ENCODE assay signal across 23 cellular contexts in genomic region chr9:84970432-84970831, GRCh38.
DNase-seq lines count a peak whose midpoint lies in the region; ATAC-seq, FAIRE-seq and TF ChIP-seq lines count a peak whose summit lies in the region.
"Had no signal": no experiment of that assay in that cellular context is flagged by ENCODE, and none has a peak within 500 bp of the region (broad histone marks: within the 10 kb centered on the region; RNA-seq: fewer than 3 reads in every experiment).

No MANE protein-coding gene starts in this region.

- H3K4me2 ChIP-seq in PC-3 (ENCODE audit: low read length): no peak overlapping the region
- H3K4me2 ChIP-seq: BLaER1 treated with 17β-estradiol and CSF1 and Interleukin-3, amounts not matched to agents 10 nM and 100 nM had no signal

- peak; percentile 5 for DNase-seq in EH (ENCODE audit: low read depth)
- DNase-seq in PC-3: peak; percentile 10
- peak; percentile 41 for DNase-seq in renal cortical epithelial cell (ENCODE audit: low read depth)
- DNase-seq in GM12891 (ENCODE audit: insufficient read length, low spot score): no peak
- DNase-seq in stimulated activated CD4-positive, alpha-beta T cell treated with anti-CD3 and anti-CD28 coated beads, Interleukin-12 subunit alpha, Interleukin-12 subunit beta, amount 100 ng/mL, for 4 hours: no peak
- no peak for DNase-seq in NCI-H82 (lab: John Stamatoyannopoulos, UW)
- no peak for DNase-seq in HuH-7 (ENCODE audit: low spot score)
- DNase-seq: activated CD4-positive, alpha-beta T cell treated with anti-CD3 and anti-CD28 coated beads for 1 hour; activated naive CD4-positive, alpha-beta T cell treated with Interleukin-2 at 50 U/mL for 16 hours; activated T-cell treated with anti-CD3 and anti-CD28 coated beads, Interleukin-2, amount 50 U/mL, for 4 hours; erythroblast; KG1; kidney; naive thymus-derived CD8-positive, alpha-beta T cell; NCI-H1048; NCI-H187 treated with DMSO at 0.1 percent for 48 hours; NCI-H2227 treated with DMSO at 0.1 percent for 48 hours; NCI-H774; SHP77 treated with DMSO at 0.1 percent for 48 hours; stimulated activated naive CD8-positive, alpha-beta T cell treated with anti-CD3 and anti-CD28 coated beads, Interleukin-15, amount 100 ng/mL, for 72 hours; SW 1271 had no signal

- no peak for TF ChIP-seq POLR2A in GM12891 (IDR thresholded peaks at IDR 0.05; ENCODE audit: low read depth, low read length)

- no peaks in the 10 kb centered on the region for H4K20me1 ChIP-seq in PC-3 (ENCODE audit: low read length)
- H4K20me1 ChIP-seq: BLaER1 treated with 17β-estradiol and CSF1 and Interleukin-3, amounts not matched to agents 10 nM and 100 nM had no signal

- intact Hi-C loops in PC-3 (cut with micrococcal nuclease): no loop called here

- POLR2A ChIA-PET in PC-3 (lab: Charles Lee; ENCODE audit: unreplicated experiment): no interaction called here

- H3K9ac ChIP-seq in PC-3 (ENCODE audit: low read length): no peak overlapping the region
- H3K9ac ChIP-seq: BLaER1 treated with 17β-estradiol and CSF1 and Interleukin-3, amounts not matched to agents 10 nM and 100 nM had no signal

- TF ChIP-seq CTCF in PC-3 (conservative IDR thresholded peaks at IDR 0.05; ENCODE audit: low read depth, low read length): no peak

- H3K4me3 ChIP-seq in PC-3 (ENCODE audit: low read length): no peak overlapping the region
- H3K4me3 ChIP-seq: BLaER1 treated with 17β-estradiol and CSF1 and Interleukin-3, amounts not matched to agents 10 nM and 100 nM had no signal

- H3K9me2 ChIP-seq in PC-3 (replicated peaks; ENCODE audit: low read length): no peaks in the 10 kb centered on the region

- CTCF ChIA-PET in PC-3 (lab: Charles Lee): no interaction called here

- no peaks in the 10 kb centered on the region for H3K9me3 ChIP-seq in PC-3 (ENCODE audit: low read length)
- H3K9me3 ChIP-seq: BLaER1 treated with 17β-estradiol and CSF1 and Interleukin-3, amounts not matched to agents 10 nM and 100 nM had no signal

- no peaks in the 10 kb centered on the region for H3K79me2 ChIP-seq in PC-3 (ENCODE audit: low read length)

- H3K27me3 ChIP-seq in PC-3 (ENCODE audit: low read length): no peaks in the 10 kb centered on the region
- H3K27me3 ChIP-seq: BLaER1 treated with 17β-estradiol and CSF1 and Interleukin-3, amounts not matched to agents 10 nM and 100 nM had no signal

- H3K4me1 ChIP-seq in PC-3 (ENCODE audit: insufficient read depth, low read length): no peaks in the 10 kb centered on the region
- H3K4me1 ChIP-seq: BLaER1 treated with 17β-estradiol and CSF1 and Interleukin-3, amounts not matched to agents 10 nM and 100 nM had no signal

- BruUV-seq in PC-3 (replicated peaks; lab: Mats Ljungman, UMichigan): no TSS peak

- H3K27ac ChIP-seq in PC-3 (ENCODE audit: low read length): no peak overlapping the region
- H3K27ac ChIP-seq: BLaER1 treated with 17β-estradiol and CSF1 and Interleukin-3, amounts not matched to agents 10 nM and 100 nM had no signal

- no peaks in the 10 kb centered on the region for H3F3A ChIP-seq in PC-3 (ENCODE audit: low read length, unreplicated experiment)

- no peak overlapping the region for H2AFZ ChIP-seq in PC-3 (ENCODE audit: low read length)

- ATAC-seq in PC-3 (no peak), esophagus mucosa (peak; percentile 89)
- ATAC-seq: activated T-cell treated with anti-CD3 and anti-CD28 coated beads, Interleukin-2, amount 50 U/mL, for 4 hours; naive thymus-derived CD8-positive, alpha-beta T cell; stimulated activated naive CD8-positive, alpha-beta T cell treated with anti-CD3 and anti-CD28 coated beads, Interleukin-15, amount 100 ng/mL, for 72 hours had no signal

- no peak for FAIRE-seq in GM12891 (lab: Jason Lieb, UNC)
- FAIRE-seq: kidney had no signal

- no peaks in the 10 kb centered on the region for H3K36me3 ChIP-seq in PC-3 (ENCODE audit: low read depth, low read length)
- H3K36me3 ChIP-seq: BLaER1 treated with 17β-estradiol and CSF1 and Interleukin-3, amounts not matched to agents 10 nM and 100 nM had no signal

TF ChIP-seq in GM12891, 5 proteins besides CTCF, POLR2A, EP300 and RAD21:
- TF ChIP-seq PAX5 (IDR thresholded peaks at IDR 0.05; ENCODE audit: insufficient read depth, low read length, severe bottlenecking) (no peak), TAF1 (IDR thresholded peaks at IDR 0.05; ENCODE audit: low read depth, low read length) (no peak), POU2F2 (IDR thresholded peaks at IDR 0.05; ENCODE audit: low read depth, low read length) (no peak), SPI1 (IDR thresholded peaks at IDR 0.05; ENCODE audit: low read depth, low read length) (no peak), POLR2AphosphoS5 (IDR thresholded peaks at IDR 0.05; ENCODE audit: low read depth, low read length) (no peak)

Comparison
In these comparisons a context has a peak if more than half of its experiments do, and no peak if none do; other contexts are left out.
1. DNase-seq: peak in EH (single experiment), PC-3 (single experiment) and renal cortical epithelial cell (single experiment); none in GM12891 (single experiment), stimulated activated CD4-positive, alpha-beta T cell treated with anti-CD3 and anti-CD28 coated beads, Interleukin-12 subunit alpha, Interleukin-12 subunit beta, amount 100 ng/mL, for 4 hours (single experiment), NCI-H82 (single experiment) and HuH-7 (single experiment).